Comparison of ENCODE assay signal across 9 cellular contexts in the genomic region with DNA sequence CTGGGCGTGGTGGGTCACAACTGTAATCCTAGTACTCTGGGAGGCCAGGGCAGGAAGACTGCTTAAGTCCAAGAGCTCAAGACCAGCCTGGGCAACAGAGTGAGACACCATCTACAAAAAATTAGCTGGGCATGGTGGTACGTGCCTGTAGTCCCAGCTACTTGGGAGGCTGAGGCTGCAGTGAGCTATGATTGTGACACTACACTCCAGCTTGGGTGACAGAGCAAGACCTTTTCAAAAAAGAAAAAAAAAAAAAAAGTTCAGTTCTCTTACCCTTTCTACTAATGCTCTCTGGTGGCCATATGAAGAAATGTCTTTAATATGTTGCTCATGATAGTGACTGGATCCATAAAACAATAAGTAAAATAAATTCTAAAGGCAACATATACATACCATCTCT. TPM values are rescaled to one million over a fixed set of nuclear protein-coding genes. Genes with fewer than 3 reads are reported as not detected.
DNase-seq lines count a peak whose midpoint lies in the region; ATAC-seq and TF ChIP-seq lines count a peak whose summit lies in the region.
"Had no signal": no experiment of that assay in that cellular context is flagged by ENCODE, and none has a peak within 500 bp of the region (broad histone marks: within the 10 kb centered on the region; RNA-seq: fewer than 3 reads in every experiment).

No MANE protein-coding gene starts in this region.

- H3K27ac Mint-ChIP-seq in neural crest cell (ENCODE audit: unreplicated experiment) = no peak overlapping the region

- H3K4me3 Mint-ChIP-seq in neural crest cell = no peak overlapping the region
- H3K4me3 Mint-ChIP-seq: central memory CD8-positive, alpha-beta T cell had no signal

- no peaks in the 10 kb centered on the region for H3K27me3 Mint-ChIP-seq in neural crest cell (ENCODE audit: low read depth)
- H3K27me3 Mint-ChIP-seq: central memory CD8-positive, alpha-beta T cell had no signal

- H3K36me3 ChIP-seq in left lung (peaks cover 0 to 54% of the 10 kb centered on the region in 2 donors), neuronal stem cell (replicated peaks in 1 of 2; ENCODE audit: control insufficient read depth in 2 of 2, insufficient read depth in 2 of 2, low read length in 2 of 2) (peaks cover 4 to 94% of the 10 kb centered on the region in 2 donors)

- no peaks in the 10 kb centered on the region for H3K4me1 Mint-ChIP-seq in neural crest cell

- no peak overlapping the region for H3K18ac ChIP-seq in neuronal stem cell (ENCODE audit: low read length)

- H3K4ac ChIP-seq in neuronal stem cell (ENCODE audit: low read length) = no peak overlapping the region

- no peak overlapping the region for H3K4me2 ChIP-seq in neuronal stem cell (ENCODE audit: insufficient read depth, low read length, poor library complexity, severe bottlenecking)

- H4K8ac ChIP-seq in neuronal stem cell (ENCODE audit: low read depth, low read length) = no peak overlapping the region

- no peak overlapping the region for H2BK15ac ChIP-seq in neuronal stem cell (ENCODE audit: low read length)

- no peak overlapping the region for H3K14ac ChIP-seq in neuronal stem cell (ENCODE audit: low read length)

- peaks cover 6% of the 10 kb centered on the region for H3K36me3 Mint-ChIP-seq in neural crest cell (ENCODE audit: low read depth)

- H3K23ac ChIP-seq in neuronal stem cell (ENCODE audit: low read depth, low read length, poor library complexity) = no peak overlapping the region

- peak; percentile 76 for ATAC-seq in GM18867 (IDR thresholded peaks at IDR 0.05; ENCODE audit: unreplicated experiment)
- no peak for ATAC-seq in GM21825 (IDR thresholded peaks at IDR 0.05; ENCODE audit: unreplicated experiment)
- no peak for ATAC-seq in left lung

- no peak overlapping the region for H4K91ac ChIP-seq in neuronal stem cell (ENCODE audit: low read depth, low read length, poor library complexity)

- H2AK5ac ChIP-seq in neuronal stem cell (ENCODE audit: low read depth, low read length) = no peak overlapping the region

- H3K27me3 ChIP-seq in left lung (no peaks in the 10 kb centered on the region), neuronal stem cell (ENCODE audit: control insufficient read depth in 3 of 3, insufficient read depth in 3 of 3, low read depth in 1 of 3, low read length in 3 of 3) (no peaks in the 10 kb centered on the region)

- H3K4me3 ChIP-seq in left lung (no peak overlapping the region), neuronal stem cell (ENCODE audit: low read length in 2 of 2) (no peak overlapping the region)

- H2BK12ac ChIP-seq in neuronal stem cell (ENCODE audit: low read length) = no peak overlapping the region

- no peaks in the 10 kb centered on the region for H3K9me3 Mint-ChIP-seq in neural crest cell
- H3K9me3 Mint-ChIP-seq: central memory CD8-positive, alpha-beta T cell had no signal

- H2AFZ ChIP-seq in neuronal stem cell (ENCODE audit: low read length) = no peak overlapping the region

- WGBS in neuronal stem cell (ENCODE audit: extremely low coverage in 2 of 2, insufficient read length in 2 of 2, insufficient replicate concordance in 1 of 2), 2 donors = no CpG with 5 or more reads among the region's 2 CpGs

- H3K9ac ChIP-seq in neuronal stem cell (ENCODE audit: low read depth, low read length, poor library complexity) = no peak overlapping the region

- TF ChIP-seq CTCF in neural crest cell (conservative IDR thresholded peaks at IDR 0.05) (peak; percentile 66), left lung (IDR thresholded peaks at IDR 0.05) (no peak)

- H3K4me1 ChIP-seq in left lung (no peaks in the 10 kb centered on the region), neuronal stem cell (ENCODE audit: control insufficient read depth in 2 of 2, insufficient read depth in 1 of 2, low read depth in 1 of 2, low read length in 2 of 2) (no peaks in the 10 kb centered on the region)

- DNase-seq in AG08395 (ENCODE audit: low spot score) (peak; percentile 20), NCI-H1105 treated with DMSO at 0.1 percent for 48 hours (lab: John Stamatoyannopoulos, UW) (peak; percentile 26), amniotic epithelial cell (ENCODE audit: low read depth) (peak; percentile 35), neural crest cell (ENCODE audit: low read depth, low spot score) (no peak), left lung (no peak), neuronal stem cell (ENCODE audit: low spot score) (no peak)

- no peak overlapping the region for H2BK5ac ChIP-seq in neuronal stem cell (ENCODE audit: low read length)

- H2BK120ac ChIP-seq in neuronal stem cell (ENCODE audit: low read depth, low read length) = no peak overlapping the region

- H3K27ac ChIP-seq in left lung (no peak overlapping the region), neuronal stem cell (replicated peaks; ENCODE audit: low read length) (no peak overlapping the region)

- H3K9me3 ChIP-seq in left lung (no peaks in the 10 kb centered on the region), neuronal stem cell (replicated peaks in 1 of 2; ENCODE audit: control insufficient read depth in 2 of 2, insufficient read depth in 1 of 2, low read depth in 1 of 2, low read length in 2 of 2) (no peaks in the 10 kb centered on the region)

- no peaks in the 10 kb centered on the region for H3K79me1 ChIP-seq in neuronal stem cell (ENCODE audit: low read depth, low read length)

- intact Hi-C loops in left lung (cut with DNase I) = no loop called here

RNA-seq across cellular contexts. Expression of a gene that starts 14.9 kb away (rescaled TPM):
- total RNA-seq in neural crest cell = 10.6 TPM in 2 replicates
- 1 to 10 TPM; 6.2 to 6.3 TPM for total RNA-seq in left lung
- polyA plus RNA-seq in neuronal stem cell (2013, experiment 1 of 2) = 5.3 TPM
- 6.0 TPM for polyA plus RNA-seq in neuronal stem cell (2013, experiment 2 of 2)

RNA-seq across cellular contexts. Expression of a gene that starts 15.0 kb away (rescaled TPM):
- total RNA-seq in neural crest cell (23.1 and 24.2 TPM in 2 replicates), left lung (10 to 100 TPM; 14.7 to 20.2 TPM)
- polyA plus RNA-seq in neuronal stem cell (2013, experiment 1 of 2) = 13.9 TPM
- 14.9 TPM for polyA plus RNA-seq in neuronal stem cell (2013, experiment 2 of 2)

RNA-seq across cellular contexts. Expression of a gene that starts 29.3 kb away (rescaled TPM):
- total RNA-seq in neural crest cell (16.2 and 18.0 TPM in 2 replicates), left lung (10 to 100 TPM; 10.2 to 11.6 TPM)
- polyA plus RNA-seq in neuronal stem cell (2013, experiment 1 of 2) = 17.5 TPM
- polyA plus RNA-seq in neuronal stem cell (2013, experiment 2 of 2) = 18.0 TPM

Comparison
In these comparisons a context has a peak if more than half of its experiments do, and no peak if none do; other contexts are left out.
1. DNase-seq: peak in AG08395 (single experiment), NCI-H1105 treated with DMSO at 0.1 percent for 48 hours (single experiment) and amniotic epithelial cell (single experiment); none in neural crest cell (single experiment), left lung (0 of 2) and neuronal stem cell (single experiment).